Comparison of ENCODE assay signal across 13 cellular contexts in the genomic region with DNA sequence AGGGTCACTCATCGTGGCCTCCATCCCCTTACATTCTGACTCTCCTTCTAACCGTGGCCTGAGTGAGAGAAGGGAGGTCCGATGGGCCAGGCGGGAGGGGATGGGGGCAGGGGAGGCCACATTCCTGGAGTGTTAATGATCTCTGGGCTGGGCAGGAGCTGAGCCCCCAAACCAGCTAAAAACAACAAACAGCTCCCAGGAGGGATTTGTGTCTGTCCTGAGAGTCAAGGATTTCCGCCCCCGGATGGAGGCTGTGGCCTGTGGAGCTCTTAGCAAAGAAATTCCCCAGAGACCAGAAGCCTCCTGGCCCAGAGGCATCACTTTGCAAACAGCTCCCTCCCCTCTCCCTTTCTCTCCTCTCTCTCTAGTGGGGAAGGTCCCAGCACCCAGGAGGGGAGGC. TPM values are rescaled to one million over a fixed set of nuclear protein-coding genes. Genes with fewer than 3 reads are reported as not detected.
DNase-seq lines count a peak whose midpoint lies in the region; ATAC-seq and TF ChIP-seq lines count a peak whose summit lies in the region.
"Had no signal": no experiment of that assay in that cellular context is flagged by ENCODE, and none has a peak within 500 bp of the region (broad histone marks: within the 10 kb centered on the region; RNA-seq: fewer than 3 reads in every experiment).

No MANE protein-coding gene starts in this region.

- H3K27me3 ChIP-seq in BLaER1 (no peaks in the 10 kb centered on the region), MG63 (no peaks in the 10 kb centered on the region), endodermal cell (ENCODE audit: control insufficient read depth, insufficient read depth, low read length, poor library complexity, severe bottlenecking) (no peaks in the 10 kb centered on the region)
- H3K27me3 ChIP-seq: suprapubic skin had no signal

- no peak overlapping the region for H3K4me3 Mint-ChIP-seq in endodermal cell
- H3K4me3 Mint-ChIP-seq: naive B cell had no signal

- H3K27ac Mint-ChIP-seq in endodermal cell: no peak overlapping the region

- peak overlapping the region; percentile 51 for H3K4me3 ChIP-seq in BLaER1
- H3K4me3 ChIP-seq in MG63: no peak overlapping the region
- no peak overlapping the region for H3K4me3 ChIP-seq in endodermal cell (ENCODE audit: low read length)
- H3K4me3 ChIP-seq: suprapubic skin had no signal

- H3K9ac ChIP-seq in BLaER1 (peak overlapping the region; percentile 27; the same call in 1 of the 2 replicates), endodermal cell (ENCODE audit: extremely low read depth, low read length, poor library complexity, severe bottlenecking) (no peak overlapping the region)

- TF ChIP-seq CTCF in endodermal cell (conservative IDR thresholded peaks at IDR 0.05): no peak

- 54% methylated on average over 6 of the region's 6 CpGs; no CpG with 5 or more reads in 1 of the 2 experiments for WGBS in endodermal cell (ENCODE audit: insufficient coverage in 1 of 2, insufficient read length in 1 of 2), 2 experiments

- H3K4me1 Mint-ChIP-seq in endodermal cell: peaks cover 10% of the 10 kb centered on the region
- H3K4me1 Mint-ChIP-seq: naive B cell had no signal

- H3K9me3 Mint-ChIP-seq in endodermal cell: no peaks in the 10 kb centered on the region
- H3K9me3 Mint-ChIP-seq: naive B cell had no signal

- peak overlapping the region; percentile 91 for H3K4me2 ChIP-seq in BLaER1

- no peaks in the 10 kb centered on the region for H3K36me3 ChIP-seq in BLaER1
- H3K36me3 ChIP-seq in MG63: no peaks in the 10 kb centered on the region
- no peaks in the 10 kb centered on the region for H3K36me3 ChIP-seq in endodermal cell (ENCODE audit: control insufficient read depth, insufficient read depth, low read length)

- H3K4me1 ChIP-seq in BLaER1 (peaks cover 93% of the 10 kb centered on the region), endodermal cell (ENCODE audit: control insufficient read depth, insufficient read depth, low read length) (no peaks in the 10 kb centered on the region)

- peaks cover 14% of the 10 kb centered on the region for H3K27me3 Mint-ChIP-seq in endodermal cell (ENCODE audit: insufficient read depth)

- H3K27ac ChIP-seq in BLaER1: peak overlapping the region; percentile 61
- H3K27ac ChIP-seq in endodermal cell (ENCODE audit: low read depth, low read length): no peak overlapping the region
- H3K27ac ChIP-seq: suprapubic skin had no signal

- ATAC-seq in HG03342 (IDR thresholded peaks at IDR 0.05; ENCODE audit: unreplicated experiment) (no peak), HG02571 (IDR thresholded peaks at IDR 0.05; ENCODE audit: unreplicated experiment) (no peak)
- ATAC-seq: PC-3 had no signal

- H3K9me3 ChIP-seq in BLaER1 (no peaks in the 10 kb centered on the region), MG63 (no peaks in the 10 kb centered on the region), endodermal cell (ENCODE audit: control insufficient read depth, low read length) (no peaks in the 10 kb centered on the region)
- H3K9me3 ChIP-seq: suprapubic skin had no signal

- peak; percentile 57 for DNase-seq in MG63
- DNase-seq in endodermal cell: peak; percentile 77
- DNase-seq in myocyte (ENCODE audit: low read depth): peak; percentile 48
- no peak for DNase-seq in NCI-H2081 treated with DMSO at 0.1 percent for 48 hours (lab: John Stamatoyannopoulos, UW)
- DNase-seq in NCI-H345 treated with DMSO at 0.1 percent for 48 hours (lab: John Stamatoyannopoulos, UW; ENCODE audit: unreplicated experiment): no peak
- DNase-seq: activated naive CD4-positive, alpha-beta T cell treated with anti-CD3 and anti-CD28 coated beads, Interleukin-2, amount 50 U/mL, for 16 hours; erythroblast; naive B cell; PC-3 had no signal

- H4K20me1 ChIP-seq in BLaER1: peaks cover 6% of the 10 kb centered on the region; the same call in 1 of the 2 replicates

- peaks cover 3% of the 10 kb centered on the region for H3K36me3 Mint-ChIP-seq in endodermal cell (ENCODE audit: low read depth)
- H3K36me3 Mint-ChIP-seq: naive B cell had no signal

RNA-seq across cellular contexts. Expression of a gene that starts 23.5 kb away (rescaled TPM):
- not detected in 2 replicates for total RNA-seq in MG63 (2014; rRNA removed; shearing (Covaris generic); ENCODE audit: low replicate concordance)
- total RNA-seq in endodermal cell: 1 to 10 TPM in 1 of 2 donors, under 1 TPM in 1; 0.35 to 1.1 TPM
- polyA plus RNA-seq in endodermal cell (2013, experiment 1 of 2): 0.25 TPM
- 0.17 TPM for polyA plus RNA-seq in endodermal cell (2013, experiment 2 of 2)
- total RNA-seq in myocyte: not detected in 2 replicates
- 0.03 TPM for polyA plus RNA-seq in myocyte (2012)
- total RNA-seq: PC-3, suprapubic skin had no signal

RNA-seq across cellular contexts. Expression of a gene that starts 53.6 kb away (rescaled TPM):
- total RNA-seq in MG63 (2014; rRNA removed; shearing (Covaris generic); ENCODE audit: low replicate concordance): 57.7 and 57.8 TPM in 2 replicates
- 10 to 100 TPM; 13.7 to 15.2 TPM for total RNA-seq in endodermal cell
- polyA plus RNA-seq in endodermal cell (2013, experiment 1 of 2): 2.5 TPM
- polyA plus RNA-seq in endodermal cell (2013, experiment 2 of 2): 1.7 TPM
- total RNA-seq in myocyte: 26.4 and 27.0 TPM in 2 replicates
- polyA plus RNA-seq in myocyte (2012): 32.5 TPM

Comparison
In these comparisons a context has a peak if more than half of its experiments do, and no peak if none do; other contexts are left out.
1. DNase-seq: peak in MG63 (single experiment), endodermal cell (single experiment) and myocyte (single experiment); none in NCI-H2081 treated with DMSO at 0.1 percent for 48 hours (single experiment) and NCI-H345 treated with DMSO at 0.1 percent for 48 hours (single experiment).